ENCODE assay signal across 18 cellular contexts in genomic region chr3:125959317-125960065, GRCh38. TPM values are rescaled to one million over a fixed set of nuclear protein-coding genes. Genes with fewer than 3 reads are reported as not detected.
DNase-seq lines count a peak whose midpoint lies in the region; ATAC-seq and TF ChIP-seq lines count a peak whose summit lies in the region.
"Had no signal": no experiment of that assay in that cellular context is flagged by ENCODE, and none has a peak within 500 bp of the region (broad histone marks: within the 10 kb centered on the region; RNA-seq: fewer than 3 reads in every experiment).

No MANE protein-coding gene starts in this region.

- peak; percentile 25 for DNase-seq in left ventricle myocardium superior
- no peak for DNase-seq in left ventricle myocardium inferior
- DNase-seq in natural killer cell treated with Interleukin-12 subunit alpha and Interleukin-12 subunit beta and Interleukin-15 and Interleukin-18, amount 100 ng/mL, for 72 hours (ENCODE audit: low spot score): no peak
- DNase-seq in aorta: peak; percentile 50 to 68
- DNase-seq in OCI-LY7 (ENCODE audit: low spot score): no peak
- no peak for DNase-seq in foreskin keratinocyte
- DNase-seq: CD8-positive, alpha-beta memory T cell; DMS79 treated with DMSO at 0.1 percent for 48 hours; Karpas-422; MG63; NCI-H1105; NCI-H187; NCI-H226; NCI-H524 treated with DMSO at 0.1 percent for 48 hours had no signal

- BruUV-seq in OCI-LY7 (replicated peaks; lab: Mats Ljungman, UMichigan): no TSS peak

- TF ChIP-seq CTCF in left ventricle myocardium inferior (IDR thresholded peaks at IDR 0.05; ENCODE audit: borderline replicate concordance): no peak
- TF ChIP-seq CTCF in OCI-LY7 (conservative IDR thresholded peaks at IDR 0.05; ENCODE audit: low read length): no peak
- no peak for TF ChIP-seq CTCF in foreskin keratinocyte (conservative IDR thresholded peaks at IDR 0.05)

- H3K4me2 ChIP-seq in OCI-LY7 (ENCODE audit: low read length): no peak overlapping the region
- H3K4me2 ChIP-seq: BLaER1 treated with 17β-estradiol and CSF1 and Interleukin-3, amounts not matched to agents 10 nM and 100 nM had no signal

- ATAC-seq in left ventricle myocardium superior: peak; percentile 11
- ATAC-seq in esophagus mucosa: peak; percentile 20
- peak; percentile 31 to 50 for ATAC-seq in natural killer cell treated with Interleukin-12 subunit alpha and Interleukin-12 subunit beta and Interleukin-15 and Interleukin-18, amount 100 ng/mL, for 72 hours
- ATAC-seq in aorta (ENCODE audit: low FRiP score): peak; percentile 33
- ATAC-seq in GM21619 (IDR thresholded peaks at IDR 0.05; ENCODE audit: unreplicated experiment): no peak
- no peak for ATAC-seq in foreskin keratinocyte
- ATAC-seq: GM12878 had no signal

- CTCF ChIA-PET in OCI-LY7 (lab: Charles Lee; ENCODE audit: unreplicated experiment): no interaction called here

- H3K9me3 ChIP-seq in left ventricle myocardium inferior (replicated peaks) (no peaks in the 10 kb centered on the region), aorta (ENCODE audit: control insufficient read depth, low read length) (peaks cover 1% of the 10 kb centered on the region), OCI-LY7 (ENCODE audit: low read length) (no peaks in the 10 kb centered on the region)

- H3K4me1 ChIP-seq in left ventricle myocardium inferior (no peaks in the 10 kb centered on the region), aorta (ENCODE audit: control insufficient read depth in 1 of 2, insufficient read depth in 2 of 2, low read length in 2 of 2) (no peaks in the 10 kb centered on the region), OCI-LY7 (ENCODE audit: insufficient read depth, low read length, poor library complexity, severe bottlenecking) (no peaks in the 10 kb centered on the region), foreskin keratinocyte (no peaks in the 10 kb centered on the region)

- H3K4me3 ChIP-seq in left ventricle myocardium inferior (no peak overlapping the region), aorta (ENCODE audit: low read length in 2 of 2) (no peak overlapping the region), OCI-LY7 (ENCODE audit: low read depth, low read length, poor library complexity, severe bottlenecking) (no peak overlapping the region)
- H3K4me3 ChIP-seq: BLaER1 treated with 17β-estradiol and CSF1 and Interleukin-3, amounts not matched to agents 10 nM and 100 nM; GM12878; MG63 had no signal

- peaks cover 0 to 10% of the 10 kb centered on the region in 2 donors for H3K27me3 Mint-ChIP-seq in natural killer cell treated with Interleukin-12 subunit alpha and Interleukin-12 subunit beta and Interleukin-15 and Interleukin-18, amount 100 ng/mL, for 72 hours

- POLR2A ChIA-PET in OCI-LY7 (lab: Charles Lee): no interaction called here

- no peak overlapping the region for H3K27ac ChIP-seq in left ventricle myocardium inferior (replicated peaks)
- no peak overlapping the region for H3K27ac ChIP-seq in aorta (ENCODE audit: low read depth in 1 of 2, low read length in 2 of 2)
- no peak overlapping the region for H3K27ac ChIP-seq in OCI-LY7 (ENCODE audit: low read depth, low read length, poor library complexity, severe bottlenecking)
- no peak overlapping the region for H3K27ac ChIP-seq in foreskin keratinocyte
- H3K27ac ChIP-seq: BLaER1 treated with 17β-estradiol and CSF1 and Interleukin-3, amounts not matched to agents 10 nM and 100 nM had no signal

- H3K4me1 Mint-ChIP-seq in natural killer cell treated with Interleukin-12 subunit alpha and Interleukin-12 subunit beta and Interleukin-15 and Interleukin-18, amount 100 ng/mL, for 72 hours (ENCODE audit: low read depth in 2 of 2): no peaks in the 10 kb centered on the region
- H3K4me1 Mint-ChIP-seq: CD8-positive, alpha-beta memory T cell had no signal

- no peak overlapping the region for H2AFZ ChIP-seq in OCI-LY7 (ENCODE audit: low read length)

- 97% methylated on average over 37 to 39 of the region's 39 CpGs for WGBS in aorta, 2 donors

- no peaks in the 10 kb centered on the region for H3K36me3 ChIP-seq in left ventricle myocardium inferior
- H3K36me3 ChIP-seq in aorta (ENCODE audit: control insufficient read depth in 1 of 2, insufficient read depth in 2 of 2, low read length in 1 of 2): no peaks in the 10 kb centered on the region
- H3K36me3 ChIP-seq in OCI-LY7 (ENCODE audit: insufficient read depth, low read length): no peaks in the 10 kb centered on the region
- H3K36me3 ChIP-seq: BLaER1 treated with 17β-estradiol and CSF1 and Interleukin-3, amounts not matched to agents 10 nM and 100 nM; MG63 had no signal

- no peaks in the 10 kb centered on the region for H3K79me2 ChIP-seq in OCI-LY7 (ENCODE audit: insufficient read depth, low read depth, low read length)

- intact Hi-C loops in left ventricle myocardium superior (cut with micrococcal nuclease): no loop called here
- intact Hi-C loops in left ventricle myocardium inferior (cut with micrococcal nuclease): no loop called here
- intact Hi-C loops in aorta (cut with DNase I): no loop called here
- intact Hi-C loops in OCI-LY7 (cut with micrococcal nuclease; ENCODE audit: unreplicated experiment): no loop called here

- H3K27me3 ChIP-seq in left ventricle myocardium inferior (ENCODE audit: low read depth) (peaks cover 90% of the 10 kb centered on the region), aorta (ENCODE audit: control insufficient read depth in 1 of 2, insufficient read depth in 2 of 2, low read length in 1 of 2) (no peaks in the 10 kb centered on the region), foreskin keratinocyte (peaks cover 6% of the 10 kb centered on the region)
- H3K27me3 ChIP-seq: BLaER1 treated with 17β-estradiol and CSF1 and Interleukin-3, amounts not matched to agents 10 nM and 100 nM had no signal

- H4K20me1 ChIP-seq in OCI-LY7 (ENCODE audit: insufficient read depth, low read length): no peaks in the 10 kb centered on the region
- H4K20me1 ChIP-seq: BLaER1 treated with 17β-estradiol and CSF1 and Interleukin-3, amounts not matched to agents 10 nM and 100 nM had no signal

- H3K9me2 ChIP-seq in OCI-LY7 (ENCODE audit: insufficient read depth, low read length): no peaks in the 10 kb centered on the region

- no peaks in the 10 kb centered on the region for H3K9me3 Mint-ChIP-seq in natural killer cell treated with Interleukin-12 subunit alpha and Interleukin-12 subunit beta and Interleukin-15 and Interleukin-18, amount 100 ng/mL, for 72 hours

- no peaks in the 10 kb centered on the region for H3K36me3 Mint-ChIP-seq in natural killer cell treated with Interleukin-12 subunit alpha and Interleukin-12 subunit beta and Interleukin-15 and Interleukin-18, amount 100 ng/mL, for 72 hours
- H3K36me3 Mint-ChIP-seq: CD8-positive, alpha-beta memory T cell had no signal

- H3K27ac Mint-ChIP-seq in natural killer cell treated with Interleukin-12 subunit alpha and Interleukin-12 subunit beta and Interleukin-15 and Interleukin-18, amount 100 ng/mL, for 72 hours: no peak overlapping the region
- H3K27ac Mint-ChIP-seq: CD8-positive, alpha-beta memory T cell had no signal

- H3K4me3 Mint-ChIP-seq in natural killer cell treated with Interleukin-12 subunit alpha and Interleukin-12 subunit beta and Interleukin-15 and Interleukin-18, amount 100 ng/mL, for 72 hours: no peak overlapping the region
- H3K4me3 Mint-ChIP-seq: CD8-positive, alpha-beta memory T cell had no signal

RNA-seq across cellular contexts. Expression of gene ROPN1B, which starts 9.5 kb away (rescaled TPM):
- total RNA-seq in left ventricle myocardium superior (3.7 TPM), left ventricle myocardium inferior (4.0 TPM), esophagus mucosa (not detected), aorta (under 1 TPM in 1 of 2 donors, not detected in 1; 0.48 TPM), OCI-LY7 (2022) (not detected in 2 replicates), foreskin keratinocyte (0.20 TPM in 1 of 2 replicates, not detected in the other)
- total RNA-seq in natural killer cell treated with Interleukin-12 subunit alpha and Interleukin-12 subunit beta and Interleukin-15 and Interleukin-18, amount 100 ng/mL, for 72 hours: not detected
- polyA plus RNA-seq in aorta (1 to 10 TPM in 1 of 2 donors, under 1 TPM in 1; 0.28 to 2.6 TPM), foreskin keratinocyte (0.21 TPM in 1 of 2 replicates, not detected in the other)
- not detected in 2 replicates for total RNA-seq in OCI-LY7 (2014; rRNA removed; shearing (Covaris generic))
- total RNA-seq: CD8-positive, alpha-beta memory T cell; GM12878 had no signal
- polyA plus RNA-seq: CD8-positive, alpha-beta memory T cell; GM12878 had no signal

Comparison
In these comparisons a context has a peak if more than half of its experiments do, and no peak if none do; other contexts are left out.
1. DNase-seq: peak in left ventricle myocardium superior (single experiment) and aorta (2 of 2); none in left ventricle myocardium inferior (single experiment), natural killer cell treated with Interleukin-12 subunit alpha and Interleukin-12 subunit beta and Interleukin-15 and Interleukin-18, amount 100 ng/mL, for 72 hours (single experiment), OCI-LY7 (single experiment) and foreskin keratinocyte (0 of 2).
2. ATAC-seq: peak in left ventricle myocardium superior (single experiment), esophagus mucosa (single experiment), natural killer cell treated with Interleukin-12 subunit alpha and Interleukin-12 subunit beta and Interleukin-15 and Interleukin-18, amount 100 ng/mL, for 72 hours (2 of 2) and aorta (single experiment); none in GM21619 (single experiment) and foreskin keratinocyte (single experiment).